In genomic region chr11:99162819-99163218, GRCh38 we compare ENCODE assay signal across 25 cellular contexts.
"Had no signal": no experiment of that assay in that cellular context is flagged by ENCODE, and none has a peak within 500 bp of the region (broad histone marks: within the 10 kb centered on the region; RNA-seq: fewer than 3 reads in every experiment).

No MANE protein-coding gene starts in this region.

- H3K4me3 ChIP-seq: coronary artery, dorsolateral prefrontal cortex, esophagus squamous epithelium, gastrocnemius medialis, heart right ventricle, left lung, lower lobe of right lung, mucosa of descending colon had no signal

- ATAC-seq: gastrocnemius medialis; heart right ventricle; left lung; left ventricle myocardium superior; lower lobe of right lung; mucosa of descending colon; naive thymus-derived CD8-positive, alpha-beta T cell had no signal

- H3K27me3 ChIP-seq: dorsolateral prefrontal cortex, esophagus squamous epithelium, heart right ventricle, left lung had no signal

- H3K27ac ChIP-seq: coronary artery, dorsolateral prefrontal cortex, esophagus squamous epithelium, gastrocnemius medialis, heart right ventricle, left lung, lower lobe of right lung had no signal

- H3K27me3 Mint-ChIP-seq: naive B cell; naive thymus-derived CD8-positive, alpha-beta T cell had no signal

- FAIRE-seq: endothelial cell of umbilical vein had no signal

- H3K9me3 ChIP-seq: esophagus squamous epithelium, heart right ventricle, left lung, lower lobe of right lung, mucosa of descending colon had no signal

- H3K27ac Mint-ChIP-seq: immature natural killer cell; mesothelial cell of epicardium; naive B cell; naive thymus-derived CD8-positive, alpha-beta T cell had no signal

- H3K4me1 Mint-ChIP-seq: immature natural killer cell; naive B cell; naive thymus-derived CD8-positive, alpha-beta T cell had no signal

- H3K4me1 ChIP-seq: esophagus squamous epithelium, gastrocnemius medialis, heart right ventricle, left lung, lower lobe of right lung had no signal

- H3K4me3 Mint-ChIP-seq: immature natural killer cell; mesothelial cell of epicardium; naive B cell; naive thymus-derived CD8-positive, alpha-beta T cell had no signal

- H3K9me3 Mint-ChIP-seq: mesothelial cell of epicardium, naive B cell had no signal

- H3K36me3 ChIP-seq: esophagus squamous epithelium, gastrocnemius medialis, heart right ventricle, left lung, lower lobe of right lung had no signal

- H3K36me3 Mint-ChIP-seq: immature natural killer cell; mesothelial cell of epicardium; naive B cell; naive thymus-derived CD8-positive, alpha-beta T cell had no signal

- DNase-seq: dermis blood vessel endothelial cell; dorsolateral prefrontal cortex; effector CD4-positive, alpha-beta T cell; effector memory CD4-positive, alpha-beta T cell; esophagus squamous epithelium; foreskin fibroblast; gastrocnemius medialis; glutamatergic neuron; head of caudate nucleus; heart right ventricle; hypothalamus; immature natural killer cell; islet precursor cell; kidney; kidney glomerular epithelial cell; left lung; left ventricle myocardium superior; lower lobe of right lung; mesenchymal stem cell; mucosa of descending colon; naive B cell; naive thymus-derived CD8-positive, alpha-beta T cell had no signal
